ENCODE assay signal across 8 cellular contexts in the genomic region with DNA sequence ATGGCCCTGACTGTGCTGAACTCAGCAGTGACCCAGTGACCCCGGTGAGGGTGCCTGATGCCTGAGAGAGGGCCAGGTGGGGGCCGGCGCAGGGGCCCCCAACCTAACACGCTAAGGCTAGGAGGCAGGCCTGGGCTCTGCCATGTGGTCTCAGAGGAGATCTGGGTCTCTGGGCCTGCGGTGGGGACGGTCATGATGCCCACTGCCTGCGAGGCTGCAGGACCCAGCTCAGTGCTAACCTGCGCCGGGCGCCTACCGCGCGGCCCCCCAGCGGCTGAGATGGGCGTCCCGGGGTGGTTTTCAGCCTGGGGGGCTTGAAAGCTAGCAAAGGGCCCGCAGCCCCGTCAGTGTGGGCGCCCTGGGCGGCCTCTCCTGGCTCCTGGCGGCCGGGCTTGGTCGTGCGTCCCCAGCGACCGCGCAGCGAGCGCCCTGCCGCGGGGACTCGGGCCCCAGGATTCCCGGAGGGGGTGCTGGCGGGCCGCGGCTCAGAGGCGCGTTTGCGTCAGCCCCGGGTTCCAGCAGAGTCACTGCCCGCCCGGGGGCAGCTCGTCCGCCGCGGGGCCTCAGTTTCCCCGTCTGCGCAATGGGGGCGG. TPM values are rescaled to one million over a fixed set of nuclear protein-coding genes. Genes with fewer than 3 reads are reported as not detected.
DNase-seq lines count a peak whose midpoint lies in the region; ATAC-seq, FAIRE-seq and TF ChIP-seq lines count a peak whose summit lies in the region.

No MANE protein-coding gene starts in this region.

- peak in 1 of 2 experiments; percentile 76 for DNase-seq in A549 (ENCODE audit: low read depth in 1 of 2, low spot score in 1 of 2)
- no peak for DNase-seq in activated CD4-positive, alpha-beta memory T cell treated with anti-CD3 and anti-CD28 coated beads, Interleukin-2, amount 10 ng/mL, durations not matched to agents 7 days and 5 days
- DNase-seq in germinal center (ENCODE audit: low spot score): peak; percentile 59
- no peak for DNase-seq in skeletal muscle cell (ENCODE audit: low read depth)
- no peak for DNase-seq in EL

- no peak for FAIRE-seq in A549 (lab: Jason Lieb, UNC)

- peaks cover 11% of the 10 kb centered on the region for H3K27me3 Mint-ChIP-seq in activated CD4-positive, alpha-beta memory T cell treated with anti-CD3 and anti-CD28 coated beads, Interleukin-2, amount 10 ng/mL, durations not matched to agents 7 days and 5 days

- peaks cover 22% of the 10 kb centered on the region for H3K4me1 ChIP-seq in A549

- H3K27ac Mint-ChIP-seq in activated CD4-positive, alpha-beta memory T cell treated with anti-CD3 and anti-CD28 coated beads, Interleukin-2, amount 10 ng/mL, durations not matched to agents 7 days and 5 days: no peak overlapping the region

- ATAC-seq in A549 (peak; percentile 43 to 58; a peak in 5 of 6 replicates), GM18909 (IDR thresholded peaks at IDR 0.05; ENCODE audit: poor library complexity, unreplicated experiment) (no peak), GM21367 (IDR thresholded peaks at IDR 0.05; ENCODE audit: unreplicated experiment) (no peak)

- H3K4me3 ChIP-seq in A549 (peak overlapping the region; percentile 68), skeletal muscle cell (ENCODE audit: low read depth, low read length) (peak overlapping the region; percentile 45)

- no peak for TF ChIP-seq CTCF in A549 (IDR thresholded peaks at IDR 0.05)
- TF ChIP-seq CTCF in GM12873 (IDR thresholded peaks at IDR 0.05; ENCODE audit: insufficient read depth, low read depth, low read length, missing control alignments): peak; percentile 17

- peaks cover 2% of the 10 kb centered on the region for H3K4me1 Mint-ChIP-seq in activated CD4-positive, alpha-beta memory T cell treated with anti-CD3 and anti-CD28 coated beads, Interleukin-2, amount 10 ng/mL, durations not matched to agents 7 days and 5 days

- WGBS in A549 (ENCODE audit: missing lambda C conversion rate): 47% methylated on average over 6 of the region's 49 CpGs

- H3K9me3 ChIP-seq in A549: no peaks in the 10 kb centered on the region

- POLR2A ChIA-PET in A549 (lab: Yijun Ruan, JAX): interaction anchor here (1.5 kb wide), 1 partner anchor 28 kb away, joined by 3 read pairs; no protein-coding TSS in a partner anchor
- POLR2A ChIA-PET in activated CD4-positive, alpha-beta memory T cell treated with anti-CD3 and anti-CD28 coated beads, Interleukin-2, amount 10 ng/mL, durations not matched to agents 7 days and 5 days (lab: Charles Lee): interaction anchor here (0.6 kb wide), 1 partner anchor 63 kb away, joined by 3 read pairs; no protein-coding TSS in a partner anchor

- H3K4me2 ChIP-seq in A549: peak overlapping the region; percentile 93

- H3K27ac ChIP-seq in A549: peak overlapping the region; percentile 77 to 93

- no peaks in the 10 kb centered on the region for H3K9me3 Mint-ChIP-seq in activated CD4-positive, alpha-beta memory T cell treated with anti-CD3 and anti-CD28 coated beads, Interleukin-2, amount 10 ng/mL, durations not matched to agents 7 days and 5 days

- TF ChIP-seq RAD21 in A549 (conservative IDR thresholded peaks at IDR 0.05 in 1 of 2, IDR thresholded peaks at IDR 0.05 in 1 of 2): no peak

- CTCF ChIA-PET in A549 (lab: Yijun Ruan, JAX): interaction anchor here (0.6 to 4.5 kb wide), 9 partner anchors 10 to 213 kb away, joined by 3 to 29 read pairs (median 6); a partner anchor contains a TSS
- CTCF ChIA-PET in activated CD4-positive, alpha-beta memory T cell treated with anti-CD3 and anti-CD28 coated beads, Interleukin-2, amount 10 ng/mL, durations not matched to agents 7 days and 5 days (lab: Charles Lee): interaction anchor here (1.2 kb wide), 1 partner anchor 22 kb away, joined by 3 read pairs; a partner anchor contains a TSS

- no peak; the same call in 1 of the 2 replicates for TF ChIP-seq POLR2A in A549 (IDR thresholded peaks at IDR 0.05; ENCODE audit: low read length)

- TF ChIP-seq EP300 in A549 (IDR thresholded peaks at IDR 0.05): no peak

- H3K36me3 Mint-ChIP-seq in activated CD4-positive, alpha-beta memory T cell treated with anti-CD3 and anti-CD28 coated beads, Interleukin-2, amount 10 ng/mL, durations not matched to agents 7 days and 5 days (ENCODE audit: low read depth): no peaks in the 10 kb centered on the region

- H3K4me3 Mint-ChIP-seq in activated CD4-positive, alpha-beta memory T cell treated with anti-CD3 and anti-CD28 coated beads, Interleukin-2, amount 10 ng/mL, durations not matched to agents 7 days and 5 days: peak overlapping the region; percentile 43

TF ChIP-seq in A549, 52 proteins besides CTCF, POLR2A, EP300 and RAD21:
- TF ChIP-seq SMC3 (IDR thresholded peaks at IDR 0.05) (peak; percentile 14; the same call in 1 of the 3 replicates), FOSB (CRISPR knock-in tag; IDR thresholded peaks at IDR 0.05) (no peak)
- TF ChIP-seq, protein P1, sequence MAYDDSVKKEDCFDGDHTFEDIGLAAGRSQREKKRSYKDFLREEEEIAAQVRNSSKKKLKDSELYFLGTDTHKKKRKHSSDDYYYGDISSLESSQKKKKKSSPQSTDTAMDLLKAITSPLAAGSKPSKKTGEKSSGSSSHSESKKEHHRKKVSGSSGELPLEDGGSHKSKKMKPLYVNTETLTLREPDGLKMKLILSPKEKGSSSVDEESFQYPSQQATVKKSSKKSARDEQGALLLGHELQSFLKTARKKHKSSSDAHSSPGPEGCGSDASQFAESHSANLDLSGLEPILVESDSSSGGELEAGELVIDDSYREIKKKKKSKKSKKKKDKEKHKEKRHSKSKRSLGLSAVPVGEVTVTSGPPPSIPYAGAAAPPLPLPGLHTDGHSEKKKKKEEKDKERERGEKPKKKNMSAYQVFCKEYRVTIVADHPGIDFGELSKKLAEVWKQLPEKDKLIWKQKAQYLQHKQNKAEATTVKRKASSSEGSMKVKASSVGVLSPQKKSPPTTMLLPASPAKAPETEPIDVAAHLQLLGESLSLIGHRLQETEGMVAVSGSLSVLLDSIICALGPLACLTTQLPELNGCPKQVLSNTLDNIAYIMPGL (CRISPR knock-in tag; IDR thresholded peaks at IDR 0.05; ENCODE audit: borderline replicate concordance): no peak; the same call in 1 of the 2 replicates
TF ChIP-seq in A549: peak in this region for 1.

RNA-seq across cellular contexts. Expression of a gene that starts 2.5 kb away (rescaled TPM):
- polyA plus RNA-seq in A549 (2011; rRNA removed) (15.3 and 19.9 TPM in 2 replicates), A549 (2017; fragmentation: RNase III; extraction: RNeasy Plus Mini Kit Qiagen cat#74134 plus additional on column Dnase treatment) (28.9 to 34.4 TPM (median 32.3 TPM) in 3 replicates)
- polyA plus RNA-seq in A549 (2012; cell fraction: cytosol; rRNA removed): 49.6 and 71.8 TPM in 2 replicates
- polyA plus RNA-seq in A549 (2012; cell fraction: nucleus; rRNA removed): 70.7 and 117 TPM in 2 replicates
- polyA minus RNA-seq in A549 (2011; rRNA and poly(A)+ RNA removed): 3.1 and 5.9 TPM in 2 replicates
- under 1 TPM; 0.28 to 0.30 TPM for total RNA-seq in activated CD4-positive, alpha-beta memory T cell treated with anti-CD3 and anti-CD28 coated beads, Interleukin-2, amount 10 ng/mL, durations not matched to agents 7 days and 5 days

RNA-seq across cellular contexts. Expression of a gene that starts 22.1 kb away (rescaled TPM):
- 32.3 and 38.6 TPM in 2 replicates for polyA plus RNA-seq in A549 (2011; rRNA removed)
- polyA plus RNA-seq in A549 (2012; cell fraction: cytosol; rRNA removed): 56.2 and 86.6 TPM in 2 replicates
- polyA plus RNA-seq in A549 (2012; cell fraction: nucleus; rRNA removed): 85.4 and 94.9 TPM in 2 replicates
- polyA plus RNA-seq in A549 (2017; fragmentation: RNase III; extraction: RNeasy Plus Mini Kit Qiagen cat#74134 plus additional on column Dnase treatment): 44.3 to 49.5 TPM (median 46.3 TPM) in 3 replicates
- polyA minus RNA-seq in A549 (2011; rRNA and poly(A)+ RNA removed): 39.4 and 43.6 TPM in 2 replicates
- 10 to 100 TPM; 17.2 to 18.8 TPM for total RNA-seq in activated CD4-positive, alpha-beta memory T cell treated with anti-CD3 and anti-CD28 coated beads, Interleukin-2, amount 10 ng/mL, durations not matched to agents 7 days and 5 days

RNA-seq across cellular contexts. Expression of a gene that starts 47.2 kb away (rescaled TPM):
- polyA plus RNA-seq in A549 (2011; rRNA removed): 6.7 and 8.8 TPM in 2 replicates
- polyA plus RNA-seq in A549 (2012; cell fraction: cytosol; rRNA removed): 15.7 and 24.3 TPM in 2 replicates
- 36.4 and 49.4 TPM in 2 replicates for polyA plus RNA-seq in A549 (2012; cell fraction: nucleus; rRNA removed)
- polyA plus RNA-seq in A549 (2017; fragmentation: RNase III; extraction: RNeasy Plus Mini Kit Qiagen cat#74134 plus additional on column Dnase treatment): 6.0 to 8.2 TPM (median 6.7 TPM) in 3 replicates
- 4.8 and 7.3 TPM in 2 replicates for polyA minus RNA-seq in A549 (2011; rRNA and poly(A)+ RNA removed)
- under 1 TPM; 0.15 to 0.18 TPM for total RNA-seq in activated CD4-positive, alpha-beta memory T cell treated with anti-CD3 and anti-CD28 coated beads, Interleukin-2, amount 10 ng/mL, durations not matched to agents 7 days and 5 days

Comparison
In these comparisons a context has a peak if more than half of its experiments do, and no peak if none do; other contexts are left out.
1. ATAC-seq: peak in A549 (2 of 2); none in GM18909 (single experiment) and GM21367 (single experiment).